ENCODE assay signal across 12 cellular contexts in genomic region chr1:229093546-229094336, GRCh38.
DNase-seq lines count a peak whose midpoint lies in the region; ATAC-seq and TF ChIP-seq lines count a peak whose summit lies in the region.
"Had no signal": no experiment of that assay in that cellular context is flagged by ENCODE, and none has a peak within 500 bp of the region (broad histone marks: within the 10 kb centered on the region; RNA-seq: fewer than 3 reads in every experiment).

No MANE protein-coding gene starts in this region.

- no peaks in the 10 kb centered on the region for H3K27me3 ChIP-seq in breast epithelium
- no peaks in the 10 kb centered on the region for H3K27me3 ChIP-seq in lower lobe of right lung (ENCODE audit: low read depth)
- H3K27me3 ChIP-seq in vagina: no peaks in the 10 kb centered on the region
- H3K27me3 ChIP-seq: Peyer's patch had no signal

- H3K9me3 ChIP-seq in breast epithelium (no peaks in the 10 kb centered on the region), lower lobe of right lung (no peaks in the 10 kb centered on the region), vagina (no peaks in the 10 kb centered on the region)
- H3K9me3 ChIP-seq: Peyer's patch had no signal

- H3K9me3 Mint-ChIP-seq in MCF 10A (ENCODE audit: unreplicated experiment): no peaks in the 10 kb centered on the region
- H3K9me3 Mint-ChIP-seq: stimulated activated naive CD8-positive, alpha-beta T cell treated with anti-CD3 and anti-CD28 coated beads, Interleukin-15, Interleukin-2, amounts not matched to agents 100 ng/mL and 50 ng/mL, for 24 hours had no signal

- H3K27me3 Mint-ChIP-seq in MCF 10A (ENCODE audit: insufficient read depth, unreplicated experiment): peaks cover 38% of the 10 kb centered on the region
- H3K27me3 Mint-ChIP-seq: stimulated activated naive CD8-positive, alpha-beta T cell treated with anti-CD3 and anti-CD28 coated beads, Interleukin-15, Interleukin-2, amounts not matched to agents 100 ng/mL and 50 ng/mL, for 24 hours had no signal

- no peak for TF ChIP-seq POLR2A in breast epithelium (IDR thresholded peaks at IDR 0.05)
- no peak for TF ChIP-seq POLR2A in vagina (IDR thresholded peaks at IDR 0.05)

- H3K4me3 Mint-ChIP-seq in MCF 10A (ENCODE audit: unreplicated experiment): no peak overlapping the region
- H3K4me3 Mint-ChIP-seq: stimulated activated naive CD8-positive, alpha-beta T cell treated with anti-CD3 and anti-CD28 coated beads, Interleukin-15, Interleukin-2, amounts not matched to agents 100 ng/mL and 50 ng/mL, for 24 hours had no signal

- no TSS peak for BruUV-seq in MCF 10A (replicated peaks; lab: Mats Ljungman, UMichigan)

- peak; percentile 40 to 92 for DNase-seq in T47D (ENCODE audit: low read depth in 1 of 2, low spot score in 1 of 2)
- no peak for DNase-seq in MCF 10A (ENCODE audit: unreplicated experiment)
- peak in 1 of 2 donors; percentile 86 for DNase-seq in breast epithelium (ENCODE audit: low spot score in 2 of 2)
- DNase-seq in lower lobe of right lung: no peak
- DNase-seq in vagina (ENCODE audit: extremely low spot score in 2 of 2): no peak
- DNase-seq in NCI-H1436 (lab: John Stamatoyannopoulos, UW): no peak
- DNase-seq: ACHN, Peyer's patch, WERI-Rb-1 had no signal

- H3K27ac ChIP-seq in breast epithelium: peak overlapping the region; percentile 87 to 88
- H3K27ac ChIP-seq in lower lobe of right lung: peak overlapping the region; percentile 78
- H3K27ac ChIP-seq in vagina: peak overlapping the region; percentile 4
- H3K27ac ChIP-seq: Peyer's patch, WERI-Rb-1 had no signal

- POLR2A ChIA-PET in MCF 10A (lab: Yijun Ruan, JAX): interaction anchor here (1.2 kb wide), 1 partner anchor 14 kb away, joined by 4 read pairs; no protein-coding TSS in a partner anchor

- H3K36me3 ChIP-seq in breast epithelium (no peaks in the 10 kb centered on the region), lower lobe of right lung (no peaks in the 10 kb centered on the region), vagina (no peaks in the 10 kb centered on the region)
- H3K36me3 ChIP-seq: Peyer's patch, WERI-Rb-1 had no signal

- TF ChIP-seq CTCF in MCF 10A (IDR thresholded peaks at IDR 0.05; ENCODE audit: unreplicated experiment): no peak
- no peak for TF ChIP-seq CTCF in breast epithelium (IDR thresholded peaks at IDR 0.05)
- TF ChIP-seq CTCF in lower lobe of right lung (IDR thresholded peaks at IDR 0.05): no peak
- TF ChIP-seq CTCF in vagina (IDR thresholded peaks at IDR 0.05): no peak

- peak; percentile 93 to 98 for ATAC-seq in lower lobe of right lung
- no peak for ATAC-seq in GM18868 (IDR thresholded peaks at IDR 0.05; ENCODE audit: unreplicated experiment)
- no peak for ATAC-seq in HG03108 (IDR thresholded peaks at IDR 0.05; ENCODE audit: unreplicated experiment)

- no peak overlapping the region for H3K27ac Mint-ChIP-seq in MCF 10A (ENCODE audit: low read depth, unreplicated experiment)
- H3K27ac Mint-ChIP-seq: stimulated activated naive CD8-positive, alpha-beta T cell treated with anti-CD3 and anti-CD28 coated beads, Interleukin-15, Interleukin-2, amounts not matched to agents 100 ng/mL and 50 ng/mL, for 24 hours had no signal

- H3K4me1 ChIP-seq in breast epithelium (peaks cover 8 to 26% of the 10 kb centered on the region in 2 donors), lower lobe of right lung (peaks cover 7% of the 10 kb centered on the region), vagina (peaks cover 22% of the 10 kb centered on the region)
- H3K4me1 ChIP-seq: Peyer's patch had no signal

- H3K4me3 ChIP-seq in breast epithelium (no peak overlapping the region), lower lobe of right lung (no peak overlapping the region), vagina (no peak overlapping the region)
- H3K4me3 ChIP-seq: Peyer's patch had no signal

- in situ Hi-C loops in T47D (cut with HindIII; ENCODE audit: low pct_unique_long_range_greater_than_20kb, low sequenced_read_pairs): no loop called here

- CTCF ChIA-PET in MCF 10A (lab: Yijun Ruan, JAX): interaction anchor here (0.6 to 1.1 kb wide), 5 partner anchors 11 to 1657 kb away, joined by 3 to 8 read pairs (median 4); no protein-coding TSS in a partner anchor

- peaks cover 3% of the 10 kb centered on the region for H3K4me1 Mint-ChIP-seq in MCF 10A (ENCODE audit: insufficient read depth, unreplicated experiment)

- no peaks in the 10 kb centered on the region for H3K36me3 Mint-ChIP-seq in MCF 10A (ENCODE audit: insufficient read depth, unreplicated experiment)

- intact Hi-C loops in MCF 10A (cut with micrococcal nuclease): no loop called here
- intact Hi-C loops in breast epithelium (cut with DNase I; ENCODE audit: low total_unique reads): no loop called here
- intact Hi-C loops in lower lobe of right lung (cut with DNase I): no loop called here
- intact Hi-C loops in vagina (cut with DNase I): no loop called here

Comparison
In these comparisons a context has a peak if more than half of its experiments do, and no peak if none do; other contexts are left out.
1. DNase-seq: peak in T47D (2 of 2); none in MCF 10A (single experiment), lower lobe of right lung (single experiment), vagina (0 of 2) and NCI-H1436 (single experiment).
2. H3K27ac ChIP-seq: peak in every context shown above with its lines; median percentile 88 in breast epithelium; 78 in lower lobe of right lung; 4 in vagina.
3. ATAC-seq: peak in lower lobe of right lung (2 of 2); none in GM18868 (single experiment) and HG03108 (single experiment).